8 cellular contexts compared by ENCODE assay signal in genomic region chr1:224432141-224432540, GRCh38. TPM values are rescaled to one million over a fixed set of nuclear protein-coding genes. Genes with fewer than 3 reads are reported as not detected.
A peak's percentile ranks its signal among the peaks of the same experiment; 100 is the strongest.
DNase-seq lines count a peak whose midpoint lies in the region; ATAC-seq and TF ChIP-seq lines count a peak whose summit lies in the region.

No MANE protein-coding gene starts in this region.

- BruUV-seq in Panc1 (replicated peaks; lab: Mats Ljungman, UMichigan) = TSS peak; percentile 65

- H3K27ac ChIP-seq in Panc1 (ENCODE audit: low read length) = peak overlapping the region; percentile 84

- no peak for TF ChIP-seq CTCF in GM06990 (IDR thresholded peaks at IDR 0.05; ENCODE audit: insufficient read depth, low read length, poor library complexity, severe bottlenecking)
- TF ChIP-seq CTCF in Panc1 (IDR thresholded peaks at IDR 0.05) = no peak
- TF ChIP-seq CTCF in epithelial cell of proximal tubule (conservative IDR thresholded peaks at IDR 0.05; ENCODE audit: low read depth, low read length) = no peak
- TF ChIP-seq CTCF in progenitor cell of endocrine pancreas (IDR thresholded peaks at IDR 0.05; ENCODE audit: unreplicated experiment) = no peak

- in situ Hi-C loops in Panc1 (cut with HindIII; ENCODE audit: low pct_unique_long_range_greater_than_20kb, low sequenced_read_pairs) = no loop called here

- H3K27me3 Mint-ChIP-seq in progenitor cell of endocrine pancreas = no peaks in the 10 kb centered on the region

- peaks cover 12% of the 10 kb centered on the region for H3K36me3 Mint-ChIP-seq in progenitor cell of endocrine pancreas (ENCODE audit: insufficient read depth)

- no peaks in the 10 kb centered on the region for H3K36me3 ChIP-seq in GM06990 (ENCODE audit: control insufficient read depth, insufficient read depth, low read length)
- peaks cover 29% of the 10 kb centered on the region for H3K36me3 ChIP-seq in Panc1 (ENCODE audit: control insufficient read depth, insufficient read depth, low read length)

- intact Hi-C loops in Panc1 (cut with micrococcal nuclease; ENCODE audit: unreplicated experiment) = no loop called here

- ATAC-seq in Panc1 (no peak), HG02678 (IDR thresholded peaks at IDR 0.05; ENCODE audit: unreplicated experiment) (no peak), GM19463 (IDR thresholded peaks at IDR 0.05; ENCODE audit: unreplicated experiment) (no peak), HG03139 (IDR thresholded peaks at IDR 0.05; ENCODE audit: unreplicated experiment) (no peak)

- H3K4me1 Mint-ChIP-seq in progenitor cell of endocrine pancreas (ENCODE audit: low read depth) = peaks cover 38% of the 10 kb centered on the region

- CTCF ChIA-PET in Panc1 (lab: Charles Lee) = interaction anchor here (1.3 kb wide), 1 partner anchor 490 kb away, joined by 3 read pairs; no protein-coding TSS in a partner anchor

- no peak for DNase-seq in GM06990 (ENCODE audit: extremely low read depth, insufficient read length)
- DNase-seq in Panc1 (ENCODE audit: low read depth, low spot score) = no peak
- DNase-seq in epithelial cell of proximal tubule (ENCODE audit: low read depth) = no peak
- DNase-seq in progenitor cell of endocrine pancreas (ENCODE audit: low spot score, unreplicated experiment) = no peak
- no peak for DNase-seq in GM19240 (ENCODE audit: insufficient read length, low spot score)

- no peaks in the 10 kb centered on the region for H3K9me3 Mint-ChIP-seq in progenitor cell of endocrine pancreas (ENCODE audit: low read depth)

- H3K4me3 ChIP-seq in GM06990 (replicated peaks; ENCODE audit: low read depth, low read length) (peak overlapping the region; percentile 82), Panc1 (ENCODE audit: low read depth in 2 of 2, low read length in 2 of 2) (peak overlapping the region; percentile 87 to 92), epithelial cell of proximal tubule (ENCODE audit: low read depth, low read length) (peak overlapping the region; percentile 76)

- POLR2A ChIA-PET in Panc1 (lab: Charles Lee) = no interaction called here

- peak overlapping the region; percentile 93 for H3K4me3 Mint-ChIP-seq in progenitor cell of endocrine pancreas (ENCODE audit: low read depth)

- peaks cover 40% of the 10 kb centered on the region for H3K4me1 ChIP-seq in Panc1 (ENCODE audit: control insufficient read depth, insufficient read depth, low read length)

- H3K27ac Mint-ChIP-seq in progenitor cell of endocrine pancreas = peak overlapping the region; percentile 95

- H3K27me3 ChIP-seq in GM06990 (replicated peaks; ENCODE audit: control insufficient read depth, insufficient read depth, low read length) = no peaks in the 10 kb centered on the region
- H3K27me3 ChIP-seq in Panc1 (ENCODE audit: control insufficient read depth, insufficient read depth, low read length) = no peaks in the 10 kb centered on the region

- H3K9me3 ChIP-seq in Panc1 (ENCODE audit: control insufficient read depth, insufficient read depth, low read depth, low read length) = no peaks in the 10 kb centered on the region

RNA-seq across cellular contexts. Expression of gene WDR26, which starts 2.5 kb away (rescaled TPM):
- total RNA-seq in Panc1 (2021; ENCODE audit: unreplicated experiment) (91.3 TPM), epithelial cell of proximal tubule (19.5 and 22.2 TPM in 2 replicates), progenitor cell of endocrine pancreas (83.9 and 84.9 TPM in 2 replicates)
- 56.8 TPM for polyA plus RNA-seq in Panc1 (2012; ENCODE audit: insufficient read length)
